In the genomic region with DNA sequence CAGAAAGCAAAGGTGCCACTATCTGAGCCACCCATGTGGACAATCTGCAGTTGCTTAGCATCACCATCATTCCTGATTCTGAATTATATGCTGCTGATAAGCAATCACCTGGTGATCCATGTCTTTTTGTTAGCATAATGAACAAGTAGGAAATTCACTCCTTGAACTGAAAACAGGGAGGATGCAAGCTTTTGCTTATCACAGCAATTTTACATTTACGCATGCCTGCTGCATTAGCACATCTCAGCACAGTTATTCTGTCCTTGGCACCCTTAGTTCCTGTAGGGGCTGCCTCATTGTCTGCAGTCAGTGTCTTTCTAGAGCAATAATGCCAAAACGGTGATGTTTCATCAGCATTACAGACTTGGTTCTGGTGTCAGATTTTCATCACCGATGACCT, we compare ENCODE assay signal across 23 cellular contexts.
DNase-seq lines count a peak whose midpoint lies in the region; ATAC-seq, FAIRE-seq and TF ChIP-seq lines count a peak whose summit lies in the region.
"Had no signal": no experiment of that assay in that cellular context is flagged by ENCODE, and none has a peak within 500 bp of the region (broad histone marks: within the 10 kb centered on the region; RNA-seq: fewer than 3 reads in every experiment).

No MANE protein-coding gene starts in this region.

- H3K36me3 ChIP-seq in IMR-90 (ENCODE audit: control insufficient read depth, insufficient read depth, low read length) (peaks cover 3% of the 10 kb centered on the region), esophagus muscularis mucosa (peaks cover 4 to 26% (median 8%) of the 10 kb centered on the region in 4 donors)

- no peak overlapping the region for H4K5ac ChIP-seq in IMR-90 (ENCODE audit: low read depth, low read length)

- H2BK20ac ChIP-seq in IMR-90 (ENCODE audit: low read depth, low read length) = no peak overlapping the region

- POLR2A ChIA-PET in A549 (lab: Yijun Ruan, JAX) = no interaction called here
- POLR2A ChIA-PET in IMR-90 (lab: Charles Lee; ENCODE audit: unreplicated experiment) = no interaction called here
- POLR2A ChIA-PET in activated CD8-positive, alpha-beta T cell treated with anti-CD3 and anti-CD28 coated beads for 36 hours (lab: Charles Lee) = no interaction called here

- TF ChIP-seq POLR2A in A549 (IDR thresholded peaks at IDR 0.05; ENCODE audit: low read length) (no peak), IMR-90 (IDR thresholded peaks at IDR 0.05; ENCODE audit: low read depth, low read length) (no peak), esophagus muscularis mucosa (IDR thresholded peaks at IDR 0.05; ENCODE audit: low read depth) (no peak)

- no peak overlapping the region for H2BK120ac ChIP-seq in IMR-90 (ENCODE audit: low read depth, low read length)

- H3K4ac ChIP-seq in IMR-90 (ENCODE audit: low read depth, low read length) = no peak overlapping the region

- ATAC-seq in A549 (no peak), IMR-90 (ENCODE audit: low read depth) (no peak), GM21447 (IDR thresholded peaks at IDR 0.05; ENCODE audit: unreplicated experiment) (no peak)
- no peak for ATAC-seq in activated CD8-positive, alpha-beta T cell treated with anti-CD3 and anti-CD28 coated beads for 36 hours
- ATAC-seq: CD8-positive, alpha-beta T cell; GM12878 had no signal

- H3K4me2 ChIP-seq in A549 (no peak overlapping the region), IMR-90 (ENCODE audit: low read depth, low read length) (no peak overlapping the region)
- H3K4me2 ChIP-seq: BLaER1 treated with 17β-estradiol and CSF1 and Interleukin-3, amounts not matched to agents 10 nM and 100 nM had no signal

- H3K14ac ChIP-seq in IMR-90 (replicated peaks; ENCODE audit: low read depth, low read length) = no peak overlapping the region

- H3K9me3 ChIP-seq in A549 (no peaks in the 10 kb centered on the region), IMR-90 (ENCODE audit: control insufficient read depth, insufficient read depth, low read length) (0 out of 2 replicates have a peak, but pooled peaks cover 1% of the 10 kb centered on the region), esophagus muscularis mucosa (peaks cover 0 to 10% (median 5%) of the 10 kb centered on the region in 4 donors)

- no peak overlapping the region for H3K9ac ChIP-seq in IMR-90 (ENCODE audit: low read depth, low read length)
- H3K9ac ChIP-seq: BLaER1 treated with 17β-estradiol and CSF1 and Interleukin-3, amounts not matched to agents 10 nM and 100 nM had no signal

- H3K4me3 Mint-ChIP-seq in activated CD8-positive, alpha-beta T cell treated with anti-CD3 and anti-CD28 coated beads for 36 hours = no peak overlapping the region
- H3K4me3 Mint-ChIP-seq: B cell; CD4-positive, alpha-beta T cell; CD8-positive, alpha-beta T cell had no signal

- no peak overlapping the region for H2BK5ac ChIP-seq in IMR-90 (ENCODE audit: low read depth, low read length, poor library complexity, severe bottlenecking)

- no peak overlapping the region for H2AFZ ChIP-seq in IMR-90 (replicated peaks; ENCODE audit: low read length, poor library complexity)

- H3K27me3 ChIP-seq in IMR-90 (ENCODE audit: control insufficient read depth, insufficient read depth, low read length) = no peaks in the 10 kb centered on the region
- H3K27me3 ChIP-seq in esophagus muscularis mucosa = no peaks in the 10 kb centered on the region
- H3K27me3 ChIP-seq: BLaER1 treated with 17β-estradiol and CSF1 and Interleukin-3, amounts not matched to agents 10 nM and 100 nM had no signal

- dilution Hi-C loops in IMR-90 (cut with HindIII; ENCODE audit: low sequenced_read_pairs, unreplicated experiment) = no loop called here

- H2BK15ac ChIP-seq in IMR-90 (ENCODE audit: low read depth, low read length) = no peak overlapping the region

- no peaks in the 10 kb centered on the region for H3K79me1 ChIP-seq in IMR-90 (ENCODE audit: low read depth in 1 of 2, low read length in 2 of 2)

- H4K8ac ChIP-seq in IMR-90 (ENCODE audit: low read depth in 2 of 2, low read length in 2 of 2) = no peak overlapping the region

- no peaks in the 10 kb centered on the region for H3K27me3 Mint-ChIP-seq in activated CD8-positive, alpha-beta T cell treated with anti-CD3 and anti-CD28 coated beads for 36 hours
- H3K27me3 Mint-ChIP-seq: B cell; CD4-positive, alpha-beta T cell had no signal

- H3K4me3 ChIP-seq in A549 (no peak overlapping the region), IMR-90 (ENCODE audit: insufficient read depth, low read depth, low read length) (no peak overlapping the region), esophagus muscularis mucosa (no peak overlapping the region)
- H3K4me3 ChIP-seq: BLaER1 treated with 17β-estradiol and CSF1 and Interleukin-3, amounts not matched to agents 10 nM and 100 nM; GM12878 had no signal

- peaks cover 19% of the 10 kb centered on the region for H3K4me1 ChIP-seq in A549
- H3K4me1 ChIP-seq in IMR-90 (ENCODE audit: control insufficient read depth, insufficient read depth, low read length) = peaks cover 1% of the 10 kb centered on the region; the same call in 1 of the 2 replicates
- H3K4me1 ChIP-seq in esophagus muscularis mucosa = no peaks in the 10 kb centered on the region
- H3K4me1 ChIP-seq: BLaER1 treated with 17β-estradiol and CSF1 and Interleukin-3, amounts not matched to agents 10 nM and 100 nM had no signal

- no peaks in the 10 kb centered on the region for H4K20me1 ChIP-seq in IMR-90 (ENCODE audit: insufficient read depth, low read length)
- H4K20me1 ChIP-seq: BLaER1 treated with 17β-estradiol and CSF1 and Interleukin-3, amounts not matched to agents 10 nM and 100 nM had no signal

- no peak overlapping the region for H3K27ac Mint-ChIP-seq in activated CD8-positive, alpha-beta T cell treated with anti-CD3 and anti-CD28 coated beads for 36 hours
- H3K27ac Mint-ChIP-seq: B cell; CD4-positive, alpha-beta T cell; CD8-positive, alpha-beta T cell had no signal

- 94% methylated on average over 3 of the region's 3 CpGs for WGBS in A549 (ENCODE audit: missing lambda C conversion rate)
- WGBS in IMR-90 (ENCODE audit: extremely low coverage in 2 of 2, insufficient read length in 1 of 2), 2 experiments = 100% methylated on average over 2 of the region's 3 CpGs; no CpG with 5 or more reads in 1 of the 2 experiments
- 100% methylated on average over 3 of the region's 3 CpGs for WGBS in esophagus muscularis mucosa

- in situ Hi-C loops in IMR-90 (cut with MboI; ENCODE audit: low sequenced_read_pairs) = no loop called here

- CTCF ChIA-PET in A549 (lab: Yijun Ruan, JAX) (no interaction called here), IMR-90 (lab: Yijun Ruan, JAX) (no interaction called here)
- CTCF ChIA-PET in activated CD8-positive, alpha-beta T cell treated with anti-CD3 and anti-CD28 coated beads for 36 hours (lab: Charles Lee) = no interaction called here

- intact Hi-C loops in IMR-90 (cut with micrococcal nuclease) (loop anchor here (10.0 kb wide), 1 partner anchor 196 kb away; no protein-coding TSS in a partner anchor), esophagus muscularis mucosa (cut with DNase I) (no loop called here)
- intact Hi-C loops in activated CD8-positive, alpha-beta T cell treated with anti-CD3 and anti-CD28 coated beads for 36 hours (cut with micrococcal nuclease) = no loop called here

- H3K27ac ChIP-seq in A549 (no peak overlapping the region), IMR-90 (ENCODE audit: insufficient read depth, low read length) (no peak overlapping the region), esophagus muscularis mucosa (replicated peaks in 1 of 4) (no peak overlapping the region)
- H3K27ac ChIP-seq: BLaER1 treated with 17β-estradiol and CSF1 and Interleukin-3, amounts not matched to agents 10 nM and 100 nM; C4-2B had no signal

- DNase-seq in A549 (ENCODE audit: low read depth in 1 of 2, low spot score in 1 of 2) = no peak
- no peak for DNase-seq in IMR-90
- DNase-seq in esophagus muscularis mucosa (ENCODE audit: extremely low spot score) = peak; percentile 12
- DNase-seq in activated CD8-positive, alpha-beta T cell treated with anti-CD3 and anti-CD28 coated beads for 36 hours = no peak
- DNase-seq in DMS53 (lab: John Stamatoyannopoulos, UW) = no peak
- DNase-seq: 8988T; AML-193; Caco-2; Calu3; CD4-positive, alpha-beta T cell; CD8-positive, alpha-beta T cell; DMS79; DND-41; EL; GDM1 had no signal

- TF ChIP-seq RAD21 in A549 (conservative IDR thresholded peaks at IDR 0.05 in 1 of 2, IDR thresholded peaks at IDR 0.05 in 1 of 2) (no peak), IMR-90 (IDR thresholded peaks at IDR 0.05; ENCODE audit: low read length) (no peak)

- no peaks in the 10 kb centered on the region for H3K9me3 Mint-ChIP-seq in activated CD8-positive, alpha-beta T cell treated with anti-CD3 and anti-CD28 coated beads for 36 hours
- H3K9me3 Mint-ChIP-seq: CD4-positive, alpha-beta T cell had no signal

- no peak overlapping the region for H2AK5ac ChIP-seq in IMR-90 (ENCODE audit: low read depth, low read length)

- H2AK9ac ChIP-seq in IMR-90 (replicated peaks; ENCODE audit: low read depth, low read length, poor library complexity) = no peak overlapping the region

- H3K56ac ChIP-seq in IMR-90 (ENCODE audit: extremely low read depth, insufficient read depth, low read length) = no peak overlapping the region

- no peak for TF ChIP-seq EP300 in A549 (IDR thresholded peaks at IDR 0.05)
- TF ChIP-seq EP300 in esophagus muscularis mucosa (IDR thresholded peaks at IDR 0.05) = no peak

- H3K18ac ChIP-seq in IMR-90 (ENCODE audit: low read depth, low read length) = no peak overlapping the region

- peaks cover 11% of the 10 kb centered on the region for H3K36me3 Mint-ChIP-seq in activated CD8-positive, alpha-beta T cell treated with anti-CD3 and anti-CD28 coated beads for 36 hours (ENCODE audit: low read depth)

- no peak for FAIRE-seq in A549 (lab: Jason Lieb, UNC)
- FAIRE-seq: D721Med, GM12878, GM12892, GM18507 had no signal

- BruUV-seq in IMR-90 (replicated peaks; lab: Mats Ljungman, UMichigan) = no TSS peak

- no peaks in the 10 kb centered on the region for H3K9me1 ChIP-seq in IMR-90 (ENCODE audit: insufficient read depth, low read length)

- H3K23ac ChIP-seq in IMR-90 (ENCODE audit: low read depth, low read length) = no peak overlapping the region

- TF ChIP-seq CTCF in A549 (IDR thresholded peaks at IDR 0.05) (no peak), IMR-90 (conservative IDR thresholded peaks at IDR 0.05; ENCODE audit: low read depth, low read length) (no peak), esophagus muscularis mucosa (IDR thresholded peaks at IDR 0.05) (no peak)
- TF ChIP-seq CTCF in activated CD8-positive, alpha-beta T cell treated with anti-CD3 and anti-CD28 coated beads for 36 hours (IDR thresholded peaks at IDR 0.05) = no peak

- H4K91ac ChIP-seq in IMR-90 (ENCODE audit: insufficient read depth, low read depth, low read length) = no peak overlapping the region

- no peaks in the 10 kb centered on the region for H3K4me1 Mint-ChIP-seq in activated CD8-positive, alpha-beta T cell treated with anti-CD3 and anti-CD28 coated beads for 36 hours (ENCODE audit: low read depth)
- H3K4me1 Mint-ChIP-seq: B cell had no signal

TF ChIP-seq in A549, 52 proteins besides CTCF, POLR2A, EP300 and RAD21:
- TF ChIP-seq JUN (IDR thresholded peaks at IDR 0.05) (no peak), MAFK (IDR thresholded peaks at IDR 0.05; ENCODE audit: partially characterized antibody) (peak; percentile 81)

TF ChIP-seq in IMR-90, 13 proteins besides CTCF, POLR2A, EP300 and RAD21:
- TF ChIP-seq SMC3 (IDR thresholded peaks at IDR 0.05; ENCODE audit: low read depth, low read length) (no peak), MAFK (IDR thresholded peaks at IDR 0.05; ENCODE audit: low read depth, low read length) (peak; percentile 53; the same call in 1 of the 2 replicates)
